6 cellular contexts compared by ENCODE assay signal in the genomic region with DNA sequence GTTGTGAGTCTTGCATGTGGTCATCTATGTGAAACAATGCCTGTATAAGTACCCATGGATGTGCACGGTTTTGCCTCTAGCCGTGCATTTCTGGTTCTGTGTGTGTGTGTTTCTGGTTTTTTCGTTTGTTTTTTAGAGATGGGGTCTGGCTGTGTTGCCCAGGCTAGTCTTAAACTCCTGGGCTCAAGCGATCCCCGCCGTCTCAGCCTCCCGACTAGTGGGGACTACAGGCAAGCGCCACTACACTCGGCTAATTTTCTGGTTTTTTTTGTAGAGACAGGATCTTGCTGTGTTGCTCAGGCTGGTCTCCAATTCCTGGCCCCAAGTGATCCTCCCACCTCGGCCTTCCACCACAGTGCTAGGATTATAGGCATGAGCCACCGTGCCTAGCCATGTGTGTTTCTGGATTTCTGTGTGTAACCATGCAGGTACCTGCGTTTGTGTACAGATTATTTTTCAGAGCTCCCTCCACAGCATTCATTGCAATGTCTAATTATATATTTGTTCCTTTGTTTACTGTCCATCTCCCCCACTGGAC. TPM values are rescaled to one million over a fixed set of nuclear protein-coding genes. Genes with fewer than 3 reads are reported as not detected.
A peak's percentile ranks its signal among the peaks of the same experiment; 100 is the strongest.
DNase-seq lines count a peak whose midpoint lies in the region; ATAC-seq and TF ChIP-seq lines count a peak whose summit lies in the region.

No MANE protein-coding gene starts in this region.

- H3K27me3 ChIP-seq in BLaER1 treated with 17β-estradiol and CSF1 and Interleukin-3, amounts not matched to agents 10 nM and 100 nM = no peaks in the 10 kb centered on the region

- H3K27ac ChIP-seq in BLaER1 treated with 17β-estradiol and CSF1 and Interleukin-3, amounts not matched to agents 10 nM and 100 nM = peak overlapping the region in 3 of 11 experiments; percentile 71 to 97 (median 96); a peak in 4 of 22 replicates

- H3K4me1 Mint-ChIP-seq in T-cell (peaks cover 53 to 64% (median 57%) of the 10 kb centered on the region in 3 donors), mesothelial cell of epicardium (peaks cover 52% of the 10 kb centered on the region)

- POLR2A ChIA-PET in T-cell (lab: Charles Lee) = interaction anchor here (1.3 to 4.2 kb wide), 2 partner anchors 15 to 16 kb away, joined by 3 to 59 read pairs; a partner anchor contains a TSS

- no peaks in the 10 kb centered on the region for H3K9me3 Mint-ChIP-seq in T-cell
- no peaks in the 10 kb centered on the region for H3K9me3 Mint-ChIP-seq in mesothelial cell of epicardium

- H3K27ac Mint-ChIP-seq in T-cell (peak overlapping the region; percentile 95 to 97), mesothelial cell of epicardium (peak overlapping the region; percentile 99)

- CTCF ChIA-PET in T-cell (lab: Charles Lee) = interaction anchor here in 1 of 2 donors (1.2 kb wide), 1 partner anchor 15 kb away, joined by 4 read pairs; no protein-coding TSS in a partner anchor

- peaks cover 51 to 86% (median 77%) of the 10 kb centered on the region in 10 experiments for H3K4me1 ChIP-seq in BLaER1 treated with 17β-estradiol and CSF1 and Interleukin-3, amounts not matched to agents 10 nM and 100 nM

- no peaks in the 10 kb centered on the region for H3K36me3 ChIP-seq in BLaER1 treated with 17β-estradiol and CSF1 and Interleukin-3, amounts not matched to agents 10 nM and 100 nM

- no peak for ATAC-seq in T-cell (replicated peaks in 1 of 4)
- no peak for ATAC-seq in GM19328 (IDR thresholded peaks at IDR 0.05; ENCODE audit: unreplicated experiment)
- ATAC-seq in GM19463 (IDR thresholded peaks at IDR 0.05; ENCODE audit: unreplicated experiment) = no peak

- no peak for TF ChIP-seq CTCF in mesothelial cell of epicardium (IDR thresholded peaks at IDR 0.05; ENCODE audit: unreplicated experiment)

- H3K4me2 ChIP-seq in BLaER1 treated with 17β-estradiol and CSF1 and Interleukin-3, amounts not matched to agents 10 nM and 100 nM = peak overlapping the region; percentile 81 to 99 (median 97)

- no peaks in the 10 kb centered on the region for H3K9me3 ChIP-seq in BLaER1 treated with 17β-estradiol and CSF1 and Interleukin-3, amounts not matched to agents 10 nM and 100 nM (replicated peaks in 1 of 11)

- peak overlapping the region; percentile 81 to 95 (median 82) for H3K4me3 Mint-ChIP-seq in T-cell
- H3K4me3 Mint-ChIP-seq in mesothelial cell of epicardium = peak overlapping the region; percentile 85

- peak overlapping the region in 1 of 10 experiments; percentile 69; a peak in 2 of 20 replicates for H3K4me3 ChIP-seq in BLaER1 treated with 17β-estradiol and CSF1 and Interleukin-3, amounts not matched to agents 10 nM and 100 nM

- H3K27me3 Mint-ChIP-seq in T-cell (no peaks in the 10 kb centered on the region), mesothelial cell of epicardium (ENCODE audit: low read depth) (no peaks in the 10 kb centered on the region)

- H3K36me3 Mint-ChIP-seq in T-cell (no peaks in the 10 kb centered on the region), mesothelial cell of epicardium (no peaks in the 10 kb centered on the region)

- DNase-seq in T-cell (no peak), mesothelial cell of epicardium (ENCODE audit: low spot score in 2 of 2, unreplicated experiment in 2 of 2) (no peak)
- no peak for DNase-seq in effector CD8-positive, alpha-beta T cell (lab: John Stamatoyannopoulos, UW)

- 0 out of 22 replicates have a peak, but pooled peaks cover 0 to 4% (median 0%) of the 10 kb centered on the region in 11 experiments for H4K20me1 ChIP-seq in BLaER1 treated with 17β-estradiol and CSF1 and Interleukin-3, amounts not matched to agents 10 nM and 100 nM

- peak overlapping the region in 2 of 11 experiments; percentile 8 to 92; a peak in 2 of 22 replicates for H3K9ac ChIP-seq in BLaER1 treated with 17β-estradiol and CSF1 and Interleukin-3, amounts not matched to agents 10 nM and 100 nM

RNA-seq across cellular contexts. Expression of a gene that starts 15.9 kb away (rescaled TPM):
- total RNA-seq in T-cell (1,000 to 10,000 TPM in 1 of 5 donors, 100 to 1,000 TPM in 1, 10 to 100 TPM in 1, 1 to 10 TPM in 2; 6.7 to 1,173 (median 10.4) TPM), mesothelial cell of epicardium (272 to 287 TPM (median 278 TPM) in 3 replicates)

RNA-seq across cellular contexts. Expression of a gene that starts 28.2 kb away (rescaled TPM):
- total RNA-seq in T-cell = 10 to 100 TPM; 41.7 to 55.4 (median 51.6) TPM
- 92.8 to 100 TPM (median 96.4 TPM) in 3 replicates for total RNA-seq in mesothelial cell of epicardium

RNA-seq across cellular contexts. Expression of a gene that starts 44.9 kb away (rescaled TPM):
- total RNA-seq in T-cell (1 to 10 TPM; 1.7 to 2.5 (median 2.2) TPM), mesothelial cell of epicardium (15.2 to 18.1 TPM (median 16.7 TPM) in 3 replicates)

RNA-seq across cellular contexts. Expression of a gene that starts 45.5 kb away (rescaled TPM):
- 1 to 10 TPM in 3 of 5 donors, under 1 TPM in 2; 0.82 to 6.2 (median 5.0) TPM for total RNA-seq in T-cell
- 6.7 to 7.5 TPM (median 6.7 TPM) in 3 replicates for total RNA-seq in mesothelial cell of epicardium

RNA-seq across cellular contexts. Expression of a gene that starts 46.3 kb away (rescaled TPM):
- total RNA-seq in T-cell (10 to 100 TPM in 2 of 5 donors, 1 to 10 TPM in 3; 5.6 to 14.6 (median 10.0) TPM), mesothelial cell of epicardium (0.38 to 0.60 TPM (median 0.59 TPM) in 3 replicates)
